9 cellular contexts compared by ENCODE assay signal in the genomic region with DNA sequence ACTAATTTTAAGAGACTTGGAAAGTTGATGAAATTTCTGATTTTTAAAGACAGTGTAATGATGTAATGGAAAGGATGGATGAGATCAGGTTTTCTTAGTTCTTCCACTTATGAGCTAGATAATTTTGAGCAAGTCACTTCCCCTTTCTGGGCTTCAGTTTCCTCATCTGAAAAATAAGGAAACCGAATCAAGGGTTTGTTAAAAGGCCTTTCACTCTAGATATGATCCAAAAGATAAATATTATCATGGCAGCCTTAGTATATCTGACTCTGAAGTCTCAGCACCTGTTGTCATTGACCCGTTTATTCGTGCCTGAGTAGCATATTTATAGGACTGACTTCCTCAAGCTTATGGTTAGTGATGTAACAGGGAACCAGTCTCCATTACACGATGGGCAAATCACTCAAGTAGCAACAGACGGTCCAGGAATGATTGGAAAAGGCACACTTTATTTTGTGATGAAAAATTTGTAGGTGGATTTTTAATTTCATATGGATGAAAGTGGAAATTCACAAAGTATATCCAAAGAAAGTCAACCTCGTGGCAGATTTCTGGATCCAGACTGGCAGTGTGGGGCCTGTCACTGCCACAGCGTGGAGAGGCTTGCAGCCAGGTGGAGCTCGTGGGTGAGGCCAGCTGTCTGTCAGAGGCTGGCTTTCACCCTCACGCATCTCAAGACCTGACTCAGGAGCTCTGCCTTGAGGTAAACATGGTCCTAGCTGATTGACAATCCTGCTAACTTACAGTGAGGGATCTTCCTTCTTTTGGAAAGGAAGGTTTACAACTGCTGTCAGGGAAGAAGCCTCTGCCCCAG.
A peak's percentile ranks its signal among the peaks of the same experiment; 100 is the strongest.
DNase-seq lines count a peak whose midpoint lies in the region; ATAC-seq lines count a peak whose summit lies in the region.
"Had no signal": no experiment of that assay in that cellular context is flagged by ENCODE, and none has a peak within 500 bp of the region (broad histone marks: within the 10 kb centered on the region; RNA-seq: fewer than 3 reads in every experiment).

No MANE protein-coding gene starts in this region.

- H3K27me3 Mint-ChIP-seq in activated T-cell treated with anti-CD3 and anti-CD28 coated beads, Interleukin-2, amount 50 U/mL, for 72 hours (ENCODE audit: low read depth) = no peaks in the 10 kb centered on the region
- H3K27me3 Mint-ChIP-seq in activated T-cell treated with anti-CD3 and anti-CD28 coated beads, Interleukin-2, amount 50 U/mL, for 24 hours = no peaks in the 10 kb centered on the region

- peaks cover 0 to 5% of the 10 kb centered on the region in 2 donors for H3K9me3 Mint-ChIP-seq in activated T-cell treated with anti-CD3 and anti-CD28 coated beads, Interleukin-2, amount 50 U/mL, for 72 hours
- H3K9me3 Mint-ChIP-seq in activated T-cell treated with anti-CD3 and anti-CD28 coated beads, Interleukin-2, amount 50 U/mL, for 24 hours = no peaks in the 10 kb centered on the region
- H3K9me3 Mint-ChIP-seq in stimulated activated effector memory CD8-positive, alpha-beta T cell treated with anti-CD3 and anti-CD28 coated beads, Interleukin-12 subunit alpha, Interleukin-12 subunit beta, amount 100 ng/mL, for 72 hours = no peaks in the 10 kb centered on the region

- no peak overlapping the region for H3K4me3 Mint-ChIP-seq in activated T-cell treated with anti-CD3 and anti-CD28 coated beads, Interleukin-2, amount 50 U/mL, for 72 hours
- no peak overlapping the region for H3K4me3 Mint-ChIP-seq in activated T-cell treated with anti-CD3 and anti-CD28 coated beads, Interleukin-2, amount 50 U/mL, for 24 hours
- H3K4me3 Mint-ChIP-seq in stimulated activated effector memory CD8-positive, alpha-beta T cell treated with anti-CD3 and anti-CD28 coated beads, Interleukin-12 subunit alpha, Interleukin-12 subunit beta, amount 100 ng/mL, for 72 hours = no peak overlapping the region

- no peaks in the 10 kb centered on the region for H3K36me3 Mint-ChIP-seq in activated T-cell treated with anti-CD3 and anti-CD28 coated beads, Interleukin-2, amount 50 U/mL, for 72 hours (ENCODE audit: insufficient read depth in 2 of 2)
- no peaks in the 10 kb centered on the region for H3K36me3 Mint-ChIP-seq in activated T-cell treated with anti-CD3 and anti-CD28 coated beads, Interleukin-2, amount 50 U/mL, for 24 hours (ENCODE audit: low read depth)
- no peaks in the 10 kb centered on the region for H3K36me3 Mint-ChIP-seq in stimulated activated effector memory CD8-positive, alpha-beta T cell treated with anti-CD3 and anti-CD28 coated beads, Interleukin-12 subunit alpha, Interleukin-12 subunit beta, amount 100 ng/mL, for 72 hours

- peaks cover 28% of the 10 kb centered on the region for H3K4me1 Mint-ChIP-seq in activated T-cell treated with anti-CD3 and anti-CD28 coated beads, Interleukin-2, amount 50 U/mL, for 72 hours (ENCODE audit: low read depth)
- peaks cover 41% of the 10 kb centered on the region for H3K4me1 Mint-ChIP-seq in activated T-cell treated with anti-CD3 and anti-CD28 coated beads, Interleukin-2, amount 50 U/mL, for 24 hours (ENCODE audit: low read depth)
- peaks cover 11% of the 10 kb centered on the region for H3K4me1 Mint-ChIP-seq in stimulated activated effector memory CD8-positive, alpha-beta T cell treated with anti-CD3 and anti-CD28 coated beads, Interleukin-12 subunit alpha, Interleukin-12 subunit beta, amount 100 ng/mL, for 72 hours

- DNase-seq in activated T-cell treated with anti-CD3 and anti-CD28 coated beads, Interleukin-2, amount 50 U/mL, for 72 hours = peak; percentile 32
- no peak for DNase-seq in activated T-cell treated with anti-CD3 and anti-CD28 coated beads, Interleukin-2, amount 50 U/mL, for 24 hours
- peak; percentile 97 for DNase-seq in SIG-M5 (lab: John Stamatoyannopoulos, UW)
- no peak for DNase-seq in stimulated activated effector memory CD8-positive, alpha-beta T cell treated with anti-CD3 and anti-CD28 coated beads, Interleukin-12 subunit alpha, Interleukin-12 subunit beta, amount 100 ng/mL, for 72 hours (ENCODE audit: low spot score in 2 of 2)
- no peak for DNase-seq in stimulated activated CD4-positive, alpha-beta T cell treated with anti-CD3 and anti-CD28 coated beads, Interleukin-2, amount 100 ng/mL, for 24 hours
- DNase-seq in NCI-H2081 (lab: John Stamatoyannopoulos, UW) = no peak
- no peak for DNase-seq in T1000 (lab: John Stamatoyannopoulos, UW)
- DNase-seq: NCI-H1048 had no signal

- H3K27ac Mint-ChIP-seq in activated T-cell treated with anti-CD3 and anti-CD28 coated beads, Interleukin-2, amount 50 U/mL, for 72 hours = no peak overlapping the region
- no peak overlapping the region for H3K27ac Mint-ChIP-seq in activated T-cell treated with anti-CD3 and anti-CD28 coated beads, Interleukin-2, amount 50 U/mL, for 24 hours
- no peak overlapping the region for H3K27ac Mint-ChIP-seq in stimulated activated effector memory CD8-positive, alpha-beta T cell treated with anti-CD3 and anti-CD28 coated beads, Interleukin-12 subunit alpha, Interleukin-12 subunit beta, amount 100 ng/mL, for 72 hours

- ATAC-seq in activated T-cell treated with anti-CD3 and anti-CD28 coated beads, Interleukin-2, amount 50 U/mL, for 72 hours (replicated peaks in 1 of 2) = peak; percentile 61 to 82
- peak; percentile 52 for ATAC-seq in HG02678 (IDR thresholded peaks at IDR 0.05; ENCODE audit: unreplicated experiment)
- peak; percentile 37 for ATAC-seq in stimulated activated effector memory CD8-positive, alpha-beta T cell treated with anti-CD3 and anti-CD28 coated beads, Interleukin-12 subunit alpha, Interleukin-12 subunit beta, amount 100 ng/mL, for 72 hours

Comparison
In these comparisons a context has a peak if more than half of its experiments do, and no peak if none do; other contexts are left out.
1. DNase-seq: peak in activated T-cell treated with anti-CD3 and anti-CD28 coated beads, Interleukin-2, amount 50 U/mL, for 72 hours (2 of 2) and SIG-M5 (single experiment); none in activated T-cell treated with anti-CD3 and anti-CD28 coated beads, Interleukin-2, amount 50 U/mL, for 24 hours (single experiment), stimulated activated effector memory CD8-positive, alpha-beta T cell treated with anti-CD3 and anti-CD28 coated beads, Interleukin-12 subunit alpha, Interleukin-12 subunit beta, amount 100 ng/mL, for 72 hours (0 of 2), stimulated activated CD4-positive, alpha-beta T cell treated with anti-CD3 and anti-CD28 coated beads, Interleukin-2, amount 100 ng/mL, for 24 hours (0 of 2), NCI-H2081 (0 of 2) and T1000 (single experiment).
2. Peak in every context shown above with its lines, with median percentiles within 50 percentile points of each other: ATAC-seq.